In genomic region chr17:58249270-58250133, GRCh38 we compare ENCODE assay signal across 8 cellular contexts.
DNase-seq lines count a peak whose midpoint lies in the region; ATAC-seq and TF ChIP-seq lines count a peak whose summit lies in the region.

No MANE protein-coding gene starts in this region.

- peak overlapping the region; percentile 59 for H3K9ac ChIP-seq in mucosa of stomach (ENCODE audit: low read length)

- H3K9me3 ChIP-seq in mucosa of stomach (ENCODE audit: control insufficient read depth, low read length): no peaks in the 10 kb centered on the region

- no peak overlapping the region for H3K4me3 ChIP-seq in mucosa of stomach (ENCODE audit: low read length)

- peaks cover 36% of the 10 kb centered on the region for H3K27me3 ChIP-seq in mucosa of stomach (ENCODE audit: control insufficient read depth, insufficient read depth, low read length)

- ATAC-seq in HG03354 (IDR thresholded peaks at IDR 0.05; ENCODE audit: poor library complexity, severe bottlenecking, unreplicated experiment) (peak; percentile 66), HG03025 (IDR thresholded peaks at IDR 0.05; ENCODE audit: low FRiP score, unreplicated experiment) (no peak)

- DNase-seq in GF-D8 (lab: John Stamatoyannopoulos, UW) (peak; percentile 40), NCI-H748 treated with DMSO at 0.1 percent for 48 hours (lab: John Stamatoyannopoulos, UW) (peak; percentile 52), activated T-cell treated with anti-CD3 and anti-CD28 coated beads for 1 hour (ENCODE audit: low read depth) (peak; percentile 65), erythroblast (lab: John Stamatoyannopoulos, UW) (peak; percentile 72 to 82)
- DNase-seq in stimulated activated CD8-positive, alpha-beta memory T cell treated with anti-CD3 and anti-CD28 coated beads, Interleukin-4, amount 100 ng/mL, for 24 hours (ENCODE audit: low read depth): peak; percentile 69

- TF ChIP-seq POLR2A in erythroblast (IDR thresholded peaks at IDR 0.05; ENCODE audit: low read length): no peak

- H3K4me1 ChIP-seq in mucosa of stomach (ENCODE audit: control insufficient read depth, insufficient read depth, low read length): peaks cover 13% of the 10 kb centered on the region

- H3K36me3 ChIP-seq in mucosa of stomach (ENCODE audit: control insufficient read depth, insufficient read depth, low read length): no peaks in the 10 kb centered on the region
